In genomic region chr1:1484976-1485750, GRCh38 we compare ENCODE assay signal across 4 cellular contexts. TPM values are rescaled to one million over a fixed set of nuclear protein-coding genes. Genes with fewer than 3 reads are reported as not detected.
"Had no signal": no experiment of that assay in that cellular context is flagged by ENCODE, and none has a peak within 500 bp of the region (broad histone marks: within the 10 kb centered on the region; RNA-seq: fewer than 3 reads in every experiment).

No MANE protein-coding gene starts in this region.

RNA-seq across cellular contexts. Expression of gene ATAD3C, which starts 35.7 kb away (rescaled TPM):
- total RNA-seq: GM23248, H4, HT1080, IMR-90 had no signal
- polyA plus RNA-seq: IMR-90 had no signal

RNA-seq across cellular contexts. Expression of gene TMEM240, which starts 55.3 kb away (rescaled TPM):
- total RNA-seq: H4 had no signal
